ENCODE assay signal across 5 cellular contexts in genomic region chr1:108433404-108433803, GRCh38. TPM values are rescaled to one million over a fixed set of nuclear protein-coding genes. Genes with fewer than 3 reads are reported as not detected.
"Had no signal": no experiment of that assay in that cellular context is flagged by ENCODE, and none has a peak within 500 bp of the region (broad histone marks: within the 10 kb centered on the region; RNA-seq: fewer than 3 reads in every experiment).

No MANE protein-coding gene starts in this region.

RNA-seq across cellular contexts. Expression of gene NBPF6, which starts 16.7 kb away (rescaled TPM):
- total RNA-seq: GM23248, H4, H7, H9, HFFc6 had no signal
- polyA plus RNA-seq: GM23248 had no signal
